Comparison of ENCODE assay signal across 9 cellular contexts in the genomic region with DNA sequence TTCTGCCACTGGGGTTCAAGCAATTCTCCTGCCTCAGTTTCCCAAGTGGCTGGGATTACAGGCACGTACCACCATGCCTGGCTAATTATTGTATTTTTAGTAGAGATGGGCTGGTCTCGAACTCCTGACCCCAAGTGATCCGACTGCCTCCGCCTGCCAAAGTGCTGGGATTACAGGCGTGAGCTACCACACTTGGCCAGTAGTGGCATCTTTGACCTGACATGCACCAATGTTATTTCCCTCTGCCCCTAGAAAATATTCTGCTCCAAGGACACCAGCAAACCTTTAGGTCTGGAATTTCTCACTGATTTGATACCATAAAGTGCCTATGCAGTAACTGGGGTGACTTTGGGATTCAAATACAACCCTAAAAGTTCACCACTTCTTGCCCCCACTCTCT.
A peak's percentile ranks its signal among the peaks of the same experiment; 100 is the strongest.
DNase-seq lines count a peak whose midpoint lies in the region; ATAC-seq and TF ChIP-seq lines count a peak whose summit lies in the region.
"Had no signal": no experiment of that assay in that cellular context is flagged by ENCODE, and none has a peak within 500 bp of the region (broad histone marks: within the 10 kb centered on the region; RNA-seq: fewer than 3 reads in every experiment).

No MANE protein-coding gene starts in this region.

- no TSS peak for BruUV-seq in mammary epithelial cell (replicated peaks; lab: Mats Ljungman, UMichigan)

- H4K20me1 ChIP-seq in mammary epithelial cell (ENCODE audit: insufficient read depth, low read length), result no peaks in the 10 kb centered on the region

- H2AFZ ChIP-seq in mammary epithelial cell (ENCODE audit: low read depth, low read length), result no peak overlapping the region

- no peak overlapping the region for H3K4me3 ChIP-seq in breast epithelium
- no peak overlapping the region for H3K4me3 ChIP-seq in mammary epithelial cell (replicated peaks in 1 of 3; ENCODE audit: insufficient read depth in 1 of 3, low read depth in 2 of 3, low read length in 3 of 3)
- no peak overlapping the region for H3K4me3 ChIP-seq in ovary

- H3K4me2 ChIP-seq in mammary epithelial cell (ENCODE audit: insufficient read depth, low read depth, low read length), result no peak overlapping the region

- TF ChIP-seq EP300 in ovary (IDR thresholded peaks at IDR 0.05), result no peak

- H3K36me3 Mint-ChIP-seq in WTC11 (no peaks in the 10 kb centered on the region), memory B cell (peaks cover 27% of the 10 kb centered on the region), type B pancreatic cell (peaks cover 19% of the 10 kb centered on the region)

- peaks cover 3% of the 10 kb centered on the region for H3K79me2 ChIP-seq in mammary epithelial cell (ENCODE audit: insufficient read depth, low read length)

- no peak overlapping the region for H3K9ac ChIP-seq in mammary epithelial cell (ENCODE audit: insufficient read depth, low read length)

- H3K36me3 ChIP-seq in breast epithelium (no peaks in the 10 kb centered on the region), mammary epithelial cell (ENCODE audit: insufficient read depth, low read length) (peaks cover under 1% of the 10 kb centered on the region), ovary (no peaks in the 10 kb centered on the region)

- CTCF ChIA-PET in mammary epithelial cell (lab: Charles Lee; ENCODE audit: low non-redundant PET) (no interaction called here), WTC11 (lab: Charles Lee) (interaction anchor here (0.6 kb wide), 1 partner anchor 177 kb away, joined by 3 read pairs; no protein-coding TSS in a partner anchor)

- TF ChIP-seq CTCF in breast epithelium (IDR thresholded peaks at IDR 0.05) (peak in 1 of 3 donors; percentile 24), mammary epithelial cell (conservative IDR thresholded peaks at IDR 0.05 in 1 of 2, IDR thresholded peaks at IDR 0.05 in 1 of 2; ENCODE audit: extremely low read depth in 1 of 2, insufficient read depth in 1 of 2, low read depth in 1 of 2, low read length in 2 of 2) (no peak), WTC11 (IDR thresholded peaks at IDR 0.05) (no peak), type B pancreatic cell (conservative IDR thresholded peaks at IDR 0.05) (peak; percentile 54), ovary (IDR thresholded peaks at IDR 0.05) (no peak)

- H3K27me3 ChIP-seq in breast epithelium, result no peaks in the 10 kb centered on the region
- no peaks in the 10 kb centered on the region for H3K27me3 ChIP-seq in mammary epithelial cell (ENCODE audit: insufficient read depth, low read length)
- H3K27me3 ChIP-seq in ovary, result no peaks in the 10 kb centered on the region

- DNase-seq in breast epithelium (ENCODE audit: low spot score in 2 of 2) (no peak), mammary epithelial cell (no peak), WTC11 (ENCODE audit: low spot score) (no peak), memory B cell (ENCODE audit: low spot score in 2 of 2) (no peak), type B pancreatic cell (ENCODE audit: extremely low spot score, unreplicated experiment) (no peak), ovary (no peak), DMS 273 treated with DMSO at 0.1 percent for 48 hours (lab: John Stamatoyannopoulos, UW) (no peak), hypothalamus (lab: John Stamatoyannopoulos, UW) (no peak)
- DNase-seq: SW 1271 had no signal

- H3K4me1 Mint-ChIP-seq in WTC11, result no peaks in the 10 kb centered on the region
- H3K4me1 Mint-ChIP-seq in memory B cell, result peaks cover 41% of the 10 kb centered on the region
- H3K4me1 Mint-ChIP-seq in type B pancreatic cell (ENCODE audit: unreplicated experiment), result peaks cover 53% of the 10 kb centered on the region

- H3K9me3 Mint-ChIP-seq in WTC11, result no peaks in the 10 kb centered on the region
- no peaks in the 10 kb centered on the region for H3K9me3 Mint-ChIP-seq in memory B cell
- no peaks in the 10 kb centered on the region for H3K9me3 Mint-ChIP-seq in type B pancreatic cell

- no peaks in the 10 kb centered on the region for H3K27me3 Mint-ChIP-seq in WTC11 (ENCODE audit: low read depth)
- no peaks in the 10 kb centered on the region for H3K27me3 Mint-ChIP-seq in memory B cell
- no peaks in the 10 kb centered on the region for H3K27me3 Mint-ChIP-seq in type B pancreatic cell

- TF ChIP-seq POLR2A in breast epithelium (IDR thresholded peaks at IDR 0.05) (no peak), ovary (IDR thresholded peaks at IDR 0.05) (no peak)

- ATAC-seq in WTC11, result peak; percentile 55; the same call in 1 of the 2 replicates
- no peak for ATAC-seq in memory B cell (ENCODE audit: low read depth)

- in situ Hi-C loops in mammary epithelial cell (cut with MboI; ENCODE audit: low sequenced_read_pairs in 2 of 2), result no loop called here

- POLR2A ChIA-PET in WTC11 (lab: Charles Lee), result no interaction called here

- H3K4me1 ChIP-seq in breast epithelium (peaks cover 8 to 48% of the 10 kb centered on the region in 2 donors), mammary epithelial cell (ENCODE audit: insufficient read depth, low read length) (peaks cover 53% of the 10 kb centered on the region), ovary (ENCODE audit: insufficient read depth) (peaks cover 28% of the 10 kb centered on the region)

- H3K27ac ChIP-seq in breast epithelium (peak overlapping the region; percentile 84 to 88), mammary epithelial cell (ENCODE audit: insufficient read depth, low read depth, low read length) (no peak overlapping the region), ovary (peak overlapping the region in 1 of 2 donors; percentile 53)

- H3K27ac Mint-ChIP-seq in WTC11 (no peak overlapping the region), memory B cell (peak overlapping the region; percentile 97), type B pancreatic cell (peak overlapping the region; percentile 59)

- no peak overlapping the region for H3K4me3 Mint-ChIP-seq in WTC11
- peak overlapping the region; percentile 19 for H3K4me3 Mint-ChIP-seq in memory B cell
- peak overlapping the region; percentile 21 for H3K4me3 Mint-ChIP-seq in type B pancreatic cell

- WGBS in mammary epithelial cell (ENCODE audit: low coverage, missing lambda C conversion rate), result 92% methylated on average over 5 of the region's 5 CpGs
- WGBS in ovary, 3 donors, result 64 to 74% (median 70%) methylated on average over 5 of the region's 5 CpGs

- intact Hi-C loops in breast epithelium (cut with DNase I; ENCODE audit: low total_unique reads) (no loop called here), mammary epithelial cell (cut with micrococcal nuclease) (loop anchor here (2.0 to 5.0 kb wide), 2 partner anchors 178 to 301 kb away; no protein-coding TSS in a partner anchor), ovary (cut with DNase I) (no loop called here)

- H3K9me3 ChIP-seq in breast epithelium (no peaks in the 10 kb centered on the region), mammary epithelial cell (replicated peaks; ENCODE audit: insufficient read depth, low read length) (no peaks in the 10 kb centered on the region), ovary (no peaks in the 10 kb centered on the region)

- dilution Hi-C loops in mammary epithelial cell (cut with HindIII; ENCODE audit: low sequenced_read_pairs), result loop anchor here (25.0 kb wide), 1 partner anchor 306 kb away; no protein-coding TSS in a partner anchor

TF ChIP-seq in WTC11, 78 proteins besides CTCF, POLR2A, EP300 and RAD21 (continues in another document):
- TF ChIP-seq TCF7 (CRISPR knock-in tag; IDR thresholded peaks at IDR 0.05; ENCODE audit: low read depth), result no peak
- TF ChIP-seq, protein P1, sequence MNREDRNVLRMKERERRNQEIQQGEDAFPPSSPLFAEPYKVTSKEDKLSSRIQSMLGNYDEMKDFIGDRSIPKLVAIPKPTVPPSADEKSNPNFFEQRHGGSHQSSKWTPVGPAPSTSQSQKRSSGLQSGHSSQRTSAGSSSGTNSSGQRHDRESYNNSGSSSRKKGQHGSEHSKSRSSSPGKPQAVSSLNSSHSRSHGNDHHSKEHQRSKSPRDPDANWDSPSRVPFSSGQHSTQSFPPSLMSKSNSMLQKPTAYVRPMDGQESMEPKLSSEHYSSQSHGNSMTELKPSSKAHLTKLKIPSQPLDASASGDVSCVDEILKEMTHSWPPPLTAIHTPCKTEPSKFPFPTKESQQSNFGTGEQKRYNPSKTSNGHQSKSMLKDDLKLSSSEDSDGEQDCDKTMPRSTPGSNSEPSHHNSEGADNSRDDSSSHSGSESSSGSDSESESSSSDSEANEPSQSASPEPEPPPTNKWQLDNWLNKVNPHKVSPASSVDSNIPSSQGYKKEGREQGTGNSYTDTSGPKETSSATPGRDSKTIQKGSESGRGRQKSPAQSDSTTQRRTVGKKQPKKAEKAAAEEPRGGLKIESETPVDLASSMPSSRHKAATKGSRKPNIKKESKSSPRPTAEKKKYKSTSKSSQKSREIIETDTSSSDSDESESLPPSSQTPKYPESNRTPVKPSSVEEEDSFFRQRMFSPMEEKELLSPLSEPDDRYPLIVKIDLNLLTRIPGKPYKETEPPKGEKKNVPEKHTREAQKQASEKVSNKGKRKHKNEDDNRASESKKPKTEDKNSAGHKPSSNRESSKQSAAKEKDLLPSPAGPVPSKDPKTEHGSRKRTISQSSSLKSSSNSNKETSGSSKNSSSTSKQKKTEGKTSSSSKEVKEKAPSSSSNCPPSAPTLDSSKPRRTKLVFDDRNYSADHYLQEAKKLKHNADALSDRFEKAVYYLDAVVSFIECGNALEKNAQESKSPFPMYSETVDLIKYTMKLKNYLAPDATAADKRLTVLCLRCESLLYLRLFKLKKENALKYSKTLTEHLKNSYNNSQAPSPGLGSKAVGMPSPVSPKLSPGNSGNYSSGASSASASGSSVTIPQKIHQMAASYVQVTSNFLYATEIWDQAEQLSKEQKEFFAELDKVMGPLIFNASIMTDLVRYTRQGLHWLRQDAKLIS (CRISPR knock-in tag; IDR thresholded peaks at IDR 0.05; ENCODE audit: borderline replicate concordance), result no peak
- TF ChIP-seq NFYB (CRISPR knock-in tag; conservative IDR thresholded peaks at IDR 0.05; ENCODE audit: low read depth), result no peak
- TF ChIP-seq ZNF425 (CRISPR knock-in tag; conservative IDR thresholded peaks at IDR 0.05), result no peak
